ENCODE assay signal across 22 cellular contexts in the genomic region with DNA sequence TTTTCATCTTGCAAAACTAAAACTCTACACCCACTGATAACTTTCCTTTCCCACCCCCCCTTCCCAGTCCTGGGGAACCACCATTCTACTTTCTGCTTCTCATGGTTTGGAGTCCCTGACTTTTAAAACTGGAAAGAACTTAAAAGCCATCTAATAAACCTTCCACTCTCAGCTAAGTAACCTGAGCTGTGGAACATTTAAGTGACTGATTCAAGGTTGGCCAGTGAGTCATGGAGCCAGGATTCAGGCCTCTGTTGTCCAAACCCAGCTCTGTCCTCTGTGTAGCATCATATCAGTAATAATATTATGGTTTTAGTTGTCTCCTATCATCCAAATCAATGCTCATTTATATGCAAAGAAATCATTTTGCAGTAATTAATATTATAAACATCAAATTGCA.
"Had no signal": no experiment of that assay in that cellular context is flagged by ENCODE, and none has a peak within 500 bp of the region (broad histone marks: within the 10 kb centered on the region; RNA-seq: fewer than 3 reads in every experiment).

No MANE protein-coding gene starts in this region.

- H3K4me3 ChIP-seq: gastroesophageal sphincter, upper lobe of left lung had no signal

- H3K27ac ChIP-seq: gastroesophageal sphincter, upper lobe of left lung had no signal

- H3K4me1 ChIP-seq: gastroesophageal sphincter, upper lobe of left lung had no signal

- H3K36me3 Mint-ChIP-seq: activated naive CD8-positive, alpha-beta T cell; naive B cell had no signal

- DNase-seq: activated B cell treated with CpG ODN at 0.5 μM for 24 hours; activated CD4-positive, alpha-beta T cell treated with anti-CD3 and anti-CD28 coated beads for 36 hours; activated CD4-positive, alpha-beta T cell treated with anti-CD3 and anti-CD28 coated beads, Interleukin-2, amount 50 U/mL, for 4 hours; activated CD8-positive, alpha-beta memory T cell treated with anti-CD3 and anti-CD28 coated beads for 24 hours; activated CD8-positive, alpha-beta memory T cell treated with anti-CD3 and anti-CD28 coated beads, Interleukin-2, amount 50 U/mL, for 4 hours; activated T-cell treated with anti-CD3 and anti-CD28 coated beads, Interleukin-2, amount 50 U/mL, for 24 hours; effector CD4-positive, alpha-beta T cell; erythroblast; head of caudate nucleus; hypothalamus; mesenchymal stem cell; naive B cell; nucleus accumbens; stimulated activated CD4-positive, alpha-beta T cell treated with anti-CD3 and anti-CD28 coated beads, Interleukin-4, amount 100 ng/mL, for 1 hour; stimulated activated naive CD4-positive, alpha-beta T cell; T-helper 17 cell; upper lobe of left lung had no signal

- H3K9me3 Mint-ChIP-seq: activated T-cell treated with anti-CD3 and anti-CD28 coated beads, Interleukin-2, amount 50 U/mL, for 24 hours had no signal

- H3K9me3 ChIP-seq: gastroesophageal sphincter, upper lobe of left lung had no signal

- H3K4me1 Mint-ChIP-seq: activated B cell treated with CpG ODN at 0.5 μM for 24 hours; activated CD4-positive, alpha-beta T cell treated with anti-CD3 and anti-CD28 coated beads for 36 hours; activated T-helper 17 cell treated with anti-CD3 and anti-CD28 coated beads, Interleukin-2, amount 50 U/mL, for 72 hours; naive B cell; T-helper 17 cell had no signal

- H3K4me3 Mint-ChIP-seq: activated B cell treated with CpG ODN at 0.5 μM for 24 hours; activated CD4-positive, alpha-beta T cell treated with anti-CD3 and anti-CD28 coated beads for 36 hours; activated naive CD8-positive, alpha-beta T cell; activated T-cell treated with anti-CD3 and anti-CD28 coated beads, Interleukin-2, amount 50 U/mL, for 24 hours; activated T-helper 17 cell treated with anti-CD3 and anti-CD28 coated beads, Interleukin-2, amount 50 U/mL, for 72 hours; dendritic cell treated with granulocyte-macrophage colony-stimulating factor and Interleukin-4, amounts not matched to agents 40 ng/mL and 50 ng/mL, for 4 days; naive B cell; T-helper 17 cell had no signal

- H3K27ac Mint-ChIP-seq: activated B cell treated with CpG ODN at 0.5 μM for 24 hours; activated CD4-positive, alpha-beta T cell treated with anti-CD3 and anti-CD28 coated beads for 36 hours; activated naive CD8-positive, alpha-beta T cell; activated T-cell treated with anti-CD3 and anti-CD28 coated beads, Interleukin-2, amount 50 U/mL, for 24 hours; activated T-helper 17 cell treated with anti-CD3 and anti-CD28 coated beads, Interleukin-2, amount 50 U/mL, for 72 hours; dendritic cell treated with granulocyte-macrophage colony-stimulating factor and Interleukin-4, amounts not matched to agents 40 ng/mL and 50 ng/mL, for 4 days; naive B cell; T-helper 17 cell had no signal

- H3K36me3 ChIP-seq: gastroesophageal sphincter, upper lobe of left lung had no signal

- H3K27me3 Mint-ChIP-seq: activated B cell treated with CpG ODN at 0.5 μM for 24 hours; activated CD4-positive, alpha-beta T cell treated with anti-CD3 and anti-CD28 coated beads for 36 hours; activated naive CD8-positive, alpha-beta T cell; activated T-cell treated with anti-CD3 and anti-CD28 coated beads, Interleukin-2, amount 50 U/mL, for 24 hours; activated T-helper 17 cell treated with anti-CD3 and anti-CD28 coated beads, Interleukin-2, amount 50 U/mL, for 72 hours; dendritic cell treated with granulocyte-macrophage colony-stimulating factor and Interleukin-4, amounts not matched to agents 40 ng/mL and 50 ng/mL, for 4 days; T-helper 17 cell had no signal

- H3K27me3 ChIP-seq: gastroesophageal sphincter, upper lobe of left lung had no signal

- ATAC-seq: activated CD4-positive, alpha-beta T cell treated with anti-CD3 and anti-CD28 coated beads for 36 hours; activated T-helper 17 cell treated with anti-CD3 and anti-CD28 coated beads, Interleukin-2, amount 50 U/mL, for 72 hours; gastroesophageal sphincter; sciatic nerve; T-helper 17 cell had no signal
